8 cellular contexts compared by ENCODE assay signal in genomic region chr10:80204193-80204714, GRCh38. TPM values are rescaled to one million over a fixed set of nuclear protein-coding genes. Genes with fewer than 3 reads are reported as not detected.
DNase-seq lines count a peak whose midpoint lies in the region; ATAC-seq, FAIRE-seq and TF ChIP-seq lines count a peak whose summit lies in the region.

No MANE protein-coding gene starts in this region.

- peaks cover 31% of the 10 kb centered on the region for H4K20me1 ChIP-seq in K562 (replicated peaks; ENCODE audit: control insufficient read depth, insufficient read depth, low read length)

- BruUV-seq in K562 (replicated peaks; lab: Mats Ljungman, UMichigan), result no TSS peak

- TF ChIP-seq POLR2A in K562 (conservative IDR thresholded peaks at IDR 0.05), result no peak

- 3% methylated on average over 9 of the region's 9 CpGs for WGBS in K562 (ENCODE audit: insufficient coverage, low coverage, missing lambda C conversion rate)

- CTCF ChIA-PET in K562 (lab: Yijun Ruan, JAX; ENCODE audit: low intra/inter-chr PET ratio), result no interaction called here

- H3K4me1 Mint-ChIP-seq in CD4-positive, CD25-positive, alpha-beta regulatory T cell, result peaks cover 10 to 70% (median 45%) of the 10 kb centered on the region in 4 donors

- no peak for TF ChIP-seq RAD21 in K562 (CRISPR knock-in tag; conservative IDR thresholded peaks at IDR 0.05 in 1 of 2, IDR thresholded peaks at IDR 0.05 in 1 of 2)

- H3K9me3 ChIP-seq in CD4-positive, CD25-positive, alpha-beta regulatory T cell (ENCODE audit: control insufficient read depth in 2 of 2, low read length in 2 of 2), result no peaks in the 10 kb centered on the region
- H3K9me3 ChIP-seq in K562 (replicated peaks; ENCODE audit: control insufficient read depth, insufficient read depth, low read depth, low read length) (no peaks in the 10 kb centered on the region), stomach smooth muscle (ENCODE audit: control insufficient read depth in 2 of 2, low read length in 2 of 2) (no peaks in the 10 kb centered on the region)

- no peak for ATAC-seq in CD4-positive, CD25-positive, alpha-beta regulatory T cell (ENCODE audit: low read depth in 2 of 2)
- ATAC-seq in K562 (peak; percentile 2), HG02852 (IDR thresholded peaks at IDR 0.05; ENCODE audit: unreplicated experiment) (no peak), GM19452 (IDR thresholded peaks at IDR 0.05; ENCODE audit: unreplicated experiment) (no peak)

- in situ Hi-C loops in K562 (cut with MboI), result no loop called here

- H3K36me3 ChIP-seq in CD4-positive, CD25-positive, alpha-beta regulatory T cell (ENCODE audit: control insufficient read depth, insufficient read depth, low read length), result peaks cover 13% of the 10 kb centered on the region
- H3K36me3 ChIP-seq in K562 (ENCODE audit: control insufficient read depth, insufficient read depth, low read length) (peaks cover 14% of the 10 kb centered on the region), stomach smooth muscle (ENCODE audit: control insufficient read depth in 2 of 2, insufficient read depth in 2 of 2, low read length in 2 of 2) (no peaks in the 10 kb centered on the region)

- peak overlapping the region; percentile 92 to 100 (median 94) for H3K27ac Mint-ChIP-seq in CD4-positive, CD25-positive, alpha-beta regulatory T cell

- peaks cover 65% of the 10 kb centered on the region for H3K4me1 ChIP-seq in CD4-positive, CD25-positive, alpha-beta regulatory T cell (ENCODE audit: control insufficient read depth, insufficient read depth, low read length, poor library complexity, severe bottlenecking)
- peaks cover 55 to 68% of the 10 kb centered on the region in 2 experiments for H3K4me1 ChIP-seq in K562 (replicated peaks in 1 of 2; ENCODE audit: control insufficient read depth in 2 of 2, insufficient read depth in 2 of 2, low read length in 2 of 2)
- H3K4me1 ChIP-seq in stomach smooth muscle (ENCODE audit: control insufficient read depth, insufficient read depth, low read length), result peaks cover 71% of the 10 kb centered on the region

- H3K9ac ChIP-seq in K562 (ENCODE audit: insufficient read depth in 1 of 2, low read depth in 2 of 2, low read length in 2 of 2) (peak overlapping the region; percentile 87 to 95), stomach smooth muscle (ENCODE audit: low read length in 2 of 2) (peak overlapping the region; percentile 61 to 78)

- H3K27ac ChIP-seq in CD4-positive, CD25-positive, alpha-beta regulatory T cell (ENCODE audit: insufficient read depth, low read length, poor library complexity, severe bottlenecking), result peak overlapping the region; percentile 92
- H3K27ac ChIP-seq in K562 (ENCODE audit: extremely low read depth, low read depth, low read length) (peak overlapping the region; percentile 91), stomach smooth muscle (ENCODE audit: low read length) (peak overlapping the region; percentile 90)

- peak in 1 of 3 donors; percentile 30 for DNase-seq in CD4-positive, CD25-positive, alpha-beta regulatory T cell
- DNase-seq in KG1 (lab: John Stamatoyannopoulos, UW) (peak; percentile 7), K562 (ENCODE audit: extremely low read depth in 1 of 4, low spot score in 3 of 4) (no peak), kidney glomerular epithelial cell (lab: John Stamatoyannopoulos, UW) (peak; percentile 53), head of caudate nucleus (no peak)

- no peak for TF ChIP-seq EP300 in K562 (IDR thresholded peaks at IDR 0.05; ENCODE audit: low read length)

- no peak for TF ChIP-seq CTCF in K562 (IDR thresholded peaks at IDR 0.05 in 2 of 3, conservative IDR thresholded peaks at IDR 0.05 in 1 of 3; ENCODE audit: insufficient read depth in 2 of 3, low read depth in 1 of 3, low read length in 3 of 3)

- peak overlapping the region; percentile 99 for H2AFZ ChIP-seq in K562 (ENCODE audit: low read depth, low read length)

- peaks cover 69% of the 10 kb centered on the region for H3K79me2 ChIP-seq in K562 (ENCODE audit: control insufficient read depth, insufficient read depth, low read length)

- H3K27me3 ChIP-seq in CD4-positive, CD25-positive, alpha-beta regulatory T cell (ENCODE audit: control insufficient read depth, insufficient read depth, low read length), result no peaks in the 10 kb centered on the region
- H3K27me3 ChIP-seq in K562 (ENCODE audit: control insufficient read depth in 2 of 2, insufficient read depth in 2 of 2, low read length in 2 of 2) (no peaks in the 10 kb centered on the region), stomach smooth muscle (ENCODE audit: control insufficient read depth in 1 of 2, insufficient read depth in 2 of 2, low read length in 2 of 2) (no peaks in the 10 kb centered on the region)

- H3K36me3 Mint-ChIP-seq in CD4-positive, CD25-positive, alpha-beta regulatory T cell, result peaks cover 19% of the 10 kb centered on the region

- no peaks in the 10 kb centered on the region for H3K9me3 Mint-ChIP-seq in CD4-positive, CD25-positive, alpha-beta regulatory T cell

- POLR2A ChIA-PET in K562 (lab: Yijun Ruan, JAX), result interaction anchor here (0.7 to 2.5 kb wide), 7 partner anchors 9 to 1104 kb away, joined by 3 to 15 read pairs (median 6); no protein-coding TSS in a partner anchor

- peaks cover 3% of the 10 kb centered on the region for H3K9me1 ChIP-seq in K562 (ENCODE audit: control insufficient read depth, insufficient read depth, low read length)

- H3K4me2 ChIP-seq in K562 (ENCODE audit: insufficient read depth, low read length), result peak overlapping the region; percentile 96

- no peak for FAIRE-seq in K562 (lab: Jason Lieb, UNC)

- peak overlapping the region; percentile 87 for H3K4me3 ChIP-seq in CD4-positive, CD25-positive, alpha-beta regulatory T cell (ENCODE audit: low read depth, low read length)
- H3K4me3 ChIP-seq in K562 (peak overlapping the region; percentile 86), stomach smooth muscle (ENCODE audit: low read length in 2 of 2) (peak overlapping the region; percentile 84 to 86)

- intact Hi-C loops in K562 (cut with micrococcal nuclease) (no loop called here), head of caudate nucleus (cut with DNase I) (loop anchor here (10.0 kb wide), 1 partner anchor 49 kb away; no protein-coding TSS in a partner anchor)

- H3K4me3 Mint-ChIP-seq in CD4-positive, CD25-positive, alpha-beta regulatory T cell, result peak overlapping the region; percentile 87 to 94 (median 88)

- H3K27me3 Mint-ChIP-seq in CD4-positive, CD25-positive, alpha-beta regulatory T cell, result no peaks in the 10 kb centered on the region

TF ChIP-seq in K562, 482 proteins besides CTCF, POLR2A, EP300 and RAD21:
- TF ChIP-seq HNRNPL (IDR thresholded peaks at IDR 0.05; ENCODE audit: low read depth, low read length) (0 out of 2 replicates have a peak, but pooled peaks have one; percentile 18), ZNF511 (CRISPR knock-in tag; IDR thresholded peaks at IDR 0.05) (0 out of 2 replicates have a peak, but pooled peaks have one; percentile 4), ZNF263 (CRISPR knock-in tag; IDR thresholded peaks at IDR 0.05; ENCODE audit: borderline replicate concordance) (0 out of 2 replicates have a peak, but pooled peaks have one; percentile 17), ETS1 (conservative IDR thresholded peaks at IDR 0.05; ENCODE audit: control insufficient read depth, low read depth, low read length) (peak; percentile 39; the same call in 1 of the 2 replicates), EGR1 (conservative IDR thresholded peaks at IDR 0.05) (peak; percentile 34; the same call in 1 of the 2 replicates), ZNF644 (tag; IDR thresholded peaks at IDR 0.05; ENCODE audit: low read depth) (no peak), POLR2AphosphoS5 (IDR thresholded peaks at IDR 0.05; ENCODE audit: control insufficient read depth, insufficient read depth, low read depth, low read length) (no peak)

RNA-seq across cellular contexts. Expression of gene ANXA11, which starts 1.1 kb away (rescaled TPM):
- 252 TPM for total RNA-seq in CD4-positive, CD25-positive, alpha-beta regulatory T cell
- 100 to 1,000 TPM; 253 to 316 (median 283) TPM for polyA plus RNA-seq in CD4-positive, CD25-positive, alpha-beta regulatory T cell
- 76.5 and 119 TPM in 2 replicates for total RNA-seq in K562 (2011; cell fraction: chromatin; rRNA removed; ENCODE audit: low replicate concordance)
- 60.7 and 61.5 TPM in 2 replicates for total RNA-seq in K562 (2011; cell fraction: nucleolus; rRNA removed)
- total RNA-seq in K562 (2011; cell fraction: nucleoplasm; rRNA removed), result 69.1 and 105 TPM in 2 replicates
- total RNA-seq in K562 (2014; rRNA removed) (109 and 153 TPM in 2 replicates), K562 (2014; rRNA removed; fragmentation: Illumina TruSeq; extraction: Trizol) (107 and 116 TPM in 2 replicates), K562 (2015; rRNA removed; fragmentation: Illumina TruSeq; extraction: Trizol) (148 and 173 TPM in 2 replicates), K562 (2021) (182 and 201 TPM in 2 replicates)
- polyA plus RNA-seq in K562 (2011; rRNA removed) (110 and 146 TPM in 2 replicates), K562 (2014; fragmentation: Illumina TruSeq; extraction: Trizol) (212 and 243 TPM in 2 replicates), K562 (2014; fragmentation: Nextera tagmentation; extraction: Ambion mirVana) (10 to 100 TPM; 43.6 to 70.0 TPM), K562 (2014; rRNA removed) (95.7 and 97.6 TPM in 2 replicates)
- 75.9 and 170 TPM in 2 replicates for polyA plus RNA-seq in K562 (2011; cell fraction: cytosol; rRNA removed)
- polyA plus RNA-seq in K562 (2011; cell fraction: nucleus; rRNA removed), result 61.3 and 66.0 TPM in 2 replicates
- 265 and 356 TPM in 2 replicates for polyA plus RNA-seq in K562 (2012)
- 62.3 and 65.3 TPM in 2 replicates for polyA minus RNA-seq in K562 (2011; rRNA and poly(A)+ RNA removed)
- polyA minus RNA-seq in K562 (2011; cell fraction: cytosol; rRNA and poly(A)+ RNA removed), result 86.2 and 98.5 TPM in 2 replicates
- 25.7 and 32.5 TPM in 2 replicates for polyA minus RNA-seq in K562 (2011; cell fraction: nucleus; rRNA and poly(A)+ RNA removed)

Comparison
In these comparisons a context has a peak if more than half of its experiments do, and no peak if none do; other contexts are left out.
1. DNase-seq: peak in KG1 (single experiment) and kidney glomerular epithelial cell (single experiment); none in K562 (0 of 4) and head of caudate nucleus (0 of 42).
2. Peak in every context shown above with its lines, with median percentiles within 50 percentile points of each other: H3K27ac ChIP-seq and H3K4me3 ChIP-seq.